Comparison of ENCODE assay signal across 28 cellular contexts in the genomic region with DNA sequence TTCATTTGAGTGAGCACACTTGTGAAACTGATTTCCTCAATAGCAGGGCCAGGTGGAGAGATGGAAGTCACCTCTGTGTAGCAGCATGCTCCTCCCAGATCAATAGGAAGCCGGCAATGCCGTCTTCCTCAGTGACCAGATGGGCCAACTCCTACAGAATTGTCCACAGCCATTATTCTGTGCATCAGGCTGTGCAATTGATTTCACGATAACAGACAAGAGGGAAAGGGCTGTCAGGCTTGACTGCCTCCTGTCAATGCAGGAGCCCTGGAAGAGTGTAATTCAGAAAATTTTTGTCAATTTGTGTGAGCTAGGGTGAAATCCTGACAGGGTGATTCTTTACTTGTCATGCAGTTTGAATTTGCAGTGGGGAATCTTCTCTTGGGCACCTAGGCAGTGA.
"Had no signal": no experiment of that assay in that cellular context is flagged by ENCODE, and none has a peak within 500 bp of the region (broad histone marks: within the 10 kb centered on the region; RNA-seq: fewer than 3 reads in every experiment).

No MANE protein-coding gene starts in this region.

- H3K36me3 ChIP-seq: ascending aorta, cardiac muscle cell, colonic mucosa, ovary, prostate gland, upper lobe of left lung, vagina, WERI-Rb-1 had no signal

- H3K9me3 ChIP-seq: ascending aorta, colonic mucosa, ovary, prostate gland, vagina had no signal

- H3K4me2 ChIP-seq: smooth muscle cell had no signal

- H3K4me1 ChIP-seq: ascending aorta, colonic mucosa, prostate gland, upper lobe of left lung, vagina had no signal

- H3K4me3 ChIP-seq: ascending aorta, cardiac muscle cell, colonic mucosa, mucosa of descending colon, ovary, prostate gland, smooth muscle cell, upper lobe of left lung, vagina had no signal

- DNase-seq: activated CD4-positive, alpha-beta memory T cell treated with anti-CD3 and anti-CD28 coated beads for 36 hours; activated CD4-positive, alpha-beta T cell treated with anti-CD3 and anti-CD28 coated beads for 48 hours; activated CD8-positive, alpha-beta memory T cell treated with anti-CD3 and anti-CD28 coated beads, Interleukin-2, amount 50 U/mL, for 4 hours; activated gamma-delta T cell; activated naive CD4-positive, alpha-beta T cell treated with anti-CD3 and anti-CD28 coated beads, Interleukin-2, amount 10 ng/mL, durations not matched to agents 7 days and 5 days; activated naive CD8-positive, alpha-beta T cell treated with anti-CD3 and anti-CD28 coated beads, Interleukin-2, amount 10 ng/mL, durations not matched to agents 7 days and 5 days; activated T-cell treated with anti-CD3 and anti-CD28 coated beads, Interleukin-2, amount 50 U/mL, for 1 hour; cerebellar nuclear complex; colonic mucosa; effector memory CD4-positive, alpha-beta T cell; left cardiac atrium; left ventricle myocardium superior; mucosa of descending colon; ovary; stimulated activated CD4-positive, alpha-beta T cell treated with anti-CD3 and anti-CD28 coated beads, Interleukin-1b, Interleukin-23, amount 100 ng/mL, for 48 hours; stimulated activated CD4-positive, alpha-beta T cell treated with anti-CD3 and anti-CD28 coated beads, Interleukin-4, amount 100 ng/mL, for 4 hours; stimulated activated CD8-positive, alpha-beta memory T cell treated with anti-CD3 and anti-CD28 coated beads, Interleukin-4, amount 100 ng/mL, for 48 hours; stimulated activated naive CD8-positive, alpha-beta T cell treated with anti-CD3 and anti-CD28 coated beads, Interleukin-15, amount 100 ng/mL, for 72 hours; substantia nigra; upper lobe of left lung; WERI-Rb-1 had no signal

- FAIRE-seq: frontal cortex, keratinocyte had no signal

- H3K27ac ChIP-seq: ascending aorta, cardiac muscle cell, colonic mucosa, ovary, prostate gland, upper lobe of left lung, vagina, WERI-Rb-1 had no signal

- H3K27me3 ChIP-seq: ascending aorta, cardiac muscle cell, colonic mucosa, ovary, upper lobe of left lung, vagina had no signal
